ENCODE assay signal across 16 cellular contexts in genomic region chr9:73780916-73781315, GRCh38.
DNase-seq lines count a peak whose midpoint lies in the region; ATAC-seq and TF ChIP-seq lines count a peak whose summit lies in the region.
"Had no signal": no experiment of that assay in that cellular context is flagged by ENCODE, and none has a peak within 500 bp of the region (broad histone marks: within the 10 kb centered on the region; RNA-seq: fewer than 3 reads in every experiment).

No MANE protein-coding gene starts in this region.

- no peak overlapping the region for H3K27ac ChIP-seq in A673 (ENCODE audit: low read depth, low read length, poor library complexity, severe bottlenecking)
- no peak overlapping the region for H3K27ac ChIP-seq in caudate nucleus (ENCODE audit: low read depth, low read length)
- H3K27ac ChIP-seq: A549, psoas muscle had no signal

- intact Hi-C loops in A673 (cut with micrococcal nuclease; ENCODE audit: unreplicated experiment) = no loop called here

- DNase-seq in A673 (ENCODE audit: low spot score) (peak; percentile 2), HT1080 (ENCODE audit: low read depth) (peak; percentile 92), adipocyte (ENCODE audit: low read depth) (peak; percentile 95), foreskin fibroblast (peak; percentile 67 to 87), caudate nucleus (lab: John Stamatoyannopoulos, UW) (no peak), NCI-H345 treated with DMSO at 0.1 percent for 48 hours (lab: John Stamatoyannopoulos, UW; ENCODE audit: unreplicated experiment) (no peak), NCI-H2029 (lab: John Stamatoyannopoulos, UW) (no peak)
- DNase-seq: activated B cell treated with CpG ODN at 0.5 μM for 24 hours, glutamatergic neuron, H7, KBM-7, NCI-H2227 treated with DMSO at 0.1 percent for 48 hours, psoas muscle, RPMI8226 had no signal

- CTCF ChIA-PET in A673 (lab: Charles Lee) = no interaction called here

- no peak overlapping the region for H3K4me3 ChIP-seq in A673 (ENCODE audit: low read depth, low read length, poor library complexity, severe bottlenecking)
- peak overlapping the region; percentile 60 for H3K4me3 ChIP-seq in adipocyte (ENCODE audit: low read length)
- H3K4me3 ChIP-seq in foreskin fibroblast (ENCODE audit: low read depth in 1 of 2, low read length in 2 of 2) = no peak overlapping the region
- H3K4me3 ChIP-seq: A549, psoas muscle had no signal

- H3K27me3 ChIP-seq in A673 (replicated peaks; ENCODE audit: insufficient read depth, low read depth, low read length, poor library complexity) = no peaks in the 10 kb centered on the region
- H3K27me3 ChIP-seq in adipocyte (replicated peaks; ENCODE audit: control insufficient read depth, insufficient read depth, low read length) = no peaks in the 10 kb centered on the region

- peak overlapping the region; percentile 70 for H3K9ac ChIP-seq in adipocyte (ENCODE audit: low read length)

- no peaks in the 10 kb centered on the region for H3K9me3 ChIP-seq in A673 (ENCODE audit: low read depth, low read length, poor library complexity, severe bottlenecking)
- H3K9me3 ChIP-seq in adipocyte (ENCODE audit: control insufficient read depth, low read length) = no peaks in the 10 kb centered on the region
- H3K9me3 ChIP-seq: A549 had no signal

- no peaks in the 10 kb centered on the region for H3K4me1 ChIP-seq in A673 (ENCODE audit: insufficient read depth, low read length, poor library complexity, severe bottlenecking)
- H3K4me1 ChIP-seq in adipocyte (ENCODE audit: control insufficient read depth, insufficient read depth, low read length) = peaks cover 40% of the 10 kb centered on the region
- H3K4me1 ChIP-seq: A549, psoas muscle had no signal

- no peaks in the 10 kb centered on the region for H3K36me3 ChIP-seq in A673 (ENCODE audit: insufficient read depth, low read length, poor library complexity, severe bottlenecking)
- H3K36me3 ChIP-seq in adipocyte (ENCODE audit: control insufficient read depth, insufficient read depth, low read length, severe bottlenecking) = no peaks in the 10 kb centered on the region

- no peak for TF ChIP-seq CTCF in A673 (conservative IDR thresholded peaks at IDR 0.05; ENCODE audit: low read depth, low read length)
- no peak for TF ChIP-seq CTCF in foreskin fibroblast (IDR thresholded peaks at IDR 0.05; ENCODE audit: low read depth, low read length)

- BruUV-seq in A673 (replicated peaks; lab: Mats Ljungman, UMichigan) = no TSS peak

- POLR2A ChIA-PET in A673 (lab: Charles Lee; ENCODE audit: low non-redundant PET) = no interaction called here

- ATAC-seq in HG03139 (IDR thresholded peaks at IDR 0.05; ENCODE audit: unreplicated experiment) = no peak
- ATAC-seq: A549, psoas muscle had no signal

Comparison
In these comparisons a context has a peak if more than half of its experiments do, and no peak if none do; other contexts are left out.
1. DNase-seq: peak in A673 (single experiment), HT1080 (single experiment), adipocyte (single experiment) and foreskin fibroblast (2 of 2); none in caudate nucleus (0 of 61), NCI-H345 treated with DMSO at 0.1 percent for 48 hours (single experiment) and NCI-H2029 (single experiment).